In the genomic region with DNA sequence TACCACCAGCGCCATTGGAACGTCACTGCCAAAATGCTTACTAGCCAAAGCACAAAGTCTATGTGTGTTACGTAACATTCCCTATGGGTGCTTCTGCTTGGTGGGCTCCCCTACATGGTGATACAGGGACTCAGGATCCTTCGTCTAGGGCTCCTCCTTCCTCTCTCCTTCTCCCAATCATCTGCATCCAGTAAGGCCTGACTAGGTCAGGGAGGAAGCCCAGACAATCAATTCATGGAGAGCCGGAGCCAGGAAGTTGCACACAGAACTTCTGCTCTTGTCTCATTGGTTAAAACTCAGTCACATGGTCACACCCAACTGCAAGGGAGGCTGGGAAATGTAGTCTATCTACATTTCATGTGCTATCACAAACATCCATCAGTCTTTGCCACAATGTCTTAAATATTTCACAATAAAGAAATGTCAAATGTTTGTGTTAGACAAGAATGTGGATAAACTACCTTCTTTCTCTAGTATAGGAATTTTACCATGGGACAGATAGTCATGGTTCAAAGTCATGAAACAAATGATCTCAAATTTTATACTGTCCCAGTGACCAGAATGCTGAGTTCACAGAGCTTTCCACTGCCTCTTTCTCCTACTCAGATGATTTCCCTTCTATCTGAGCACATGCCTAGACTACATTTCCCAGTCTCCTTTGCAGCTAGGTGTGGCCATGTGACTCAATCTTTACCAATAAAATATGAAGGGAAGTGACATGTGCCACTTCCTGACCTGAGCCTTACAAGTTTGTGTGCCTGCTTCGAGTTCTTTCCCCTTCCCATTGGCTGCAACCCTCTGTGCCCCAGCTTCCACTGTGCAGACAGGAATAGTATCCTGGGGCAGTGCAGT, we compare ENCODE assay signal across 9 cellular contexts. TPM values are rescaled to one million over a fixed set of nuclear protein-coding genes. Genes with fewer than 3 reads are reported as not detected.
DNase-seq lines count a peak whose midpoint lies in the region; ATAC-seq, FAIRE-seq and TF ChIP-seq lines count a peak whose summit lies in the region.
"Had no signal": no experiment of that assay in that cellular context is flagged by ENCODE, and none has a peak within 500 bp of the region (broad histone marks: within the 10 kb centered on the region; RNA-seq: fewer than 3 reads in every experiment).

No MANE protein-coding gene starts in this region.

- H3K4me2 ChIP-seq in endothelial cell of umbilical vein (ENCODE audit: insufficient read depth, low read length): peak overlapping the region; percentile 8

- no TSS peak for BruUV-seq in endothelial cell of umbilical vein (replicated peaks; lab: Mats Ljungman, UMichigan)

- DNase-seq in NCI-H748 (lab: John Stamatoyannopoulos, UW; ENCODE audit: unreplicated experiment) (peak; percentile 19), NCI-H748 treated with DMSO at 0.1 percent for 48 hours (lab: John Stamatoyannopoulos, UW) (no peak), MG63 (peak; percentile 48), endothelial cell of umbilical vein (ENCODE audit: low read depth, low spot score) (peak; percentile 79), mucosa of gallbladder (ENCODE audit: low spot score) (peak; percentile 85), activated gamma-delta T cell (lab: John Stamatoyannopoulos, UW) (no peak)

- peaks cover 13% of the 10 kb centered on the region for H3K36me3 Mint-ChIP-seq in T-helper 1 cell treated with Interleukin-12 subunit alpha and Interleukin-12 subunit beta and Interleukin-4 antibody, amounts not matched to agents 30 μg/mL and 1 μg/mL, for 36 hours (ENCODE audit: low read depth)

- intact Hi-C loops in endothelial cell of umbilical vein (cut with micrococcal nuclease): loop anchor here (10.0 kb wide), 2 partner anchors 202 to 262 kb away; partner anchors contain the start of gene TTPAL

- H3K4me3 ChIP-seq in MG63: no peak overlapping the region
- no peak overlapping the region for H3K4me3 ChIP-seq in endothelial cell of umbilical vein (replicated peaks in 1 of 3; ENCODE audit: insufficient read depth in 1 of 3, low read depth in 1 of 3, low read length in 3 of 3)

- CTCF ChIA-PET in endothelial cell of umbilical vein (lab: Charles Lee): interaction anchor here (1.2 to 2.8 kb wide), 3 partner anchors 11 to 53 kb away, joined by 3 to 20 read pairs (median 3); no protein-coding TSS in a partner anchor

- peak overlapping the region; percentile 50 for H3K4me3 Mint-ChIP-seq in T-helper 1 cell treated with Interleukin-12 subunit alpha and Interleukin-12 subunit beta and Interleukin-4 antibody, amounts not matched to agents 30 μg/mL and 1 μg/mL, for 36 hours

- no peaks in the 10 kb centered on the region for H3K27me3 Mint-ChIP-seq in T-helper 1 cell treated with Interleukin-12 subunit alpha and Interleukin-12 subunit beta and Interleukin-4 antibody, amounts not matched to agents 30 μg/mL and 1 μg/mL, for 36 hours (ENCODE audit: low read depth)

- H4K20me1 ChIP-seq in endothelial cell of umbilical vein (replicated peaks; ENCODE audit: control insufficient read depth, extremely low read depth, insufficient read depth, low read length): no peaks in the 10 kb centered on the region

- no peak for ATAC-seq in GM18861 (IDR thresholded peaks at IDR 0.05; ENCODE audit: unreplicated experiment)

- POLR2A ChIA-PET in endothelial cell of umbilical vein (lab: Charles Lee): no interaction called here

- dilution Hi-C loops in endothelial cell of umbilical vein (cut with MboI; ENCODE audit: extremely low pct_ligation_motif_present, low sequenced_read_pairs): no loop called here

- FAIRE-seq in endothelial cell of umbilical vein (lab: Jason Lieb, UNC): peak; percentile 87

- TF ChIP-seq POLR2A in endothelial cell of umbilical vein (IDR thresholded peaks at IDR 0.05; ENCODE audit: low read depth, low read length): no peak

- H3K9me1 ChIP-seq in endothelial cell of umbilical vein (replicated peaks; ENCODE audit: control insufficient read depth, extremely low read depth, insufficient read depth, low read length): no peaks in the 10 kb centered on the region

- no peak overlapping the region for H3K27ac ChIP-seq in endothelial cell of umbilical vein (ENCODE audit: insufficient read depth, low read depth, low read length)

- H3K27ac Mint-ChIP-seq in T-helper 1 cell treated with Interleukin-12 subunit alpha and Interleukin-12 subunit beta and Interleukin-4 antibody, amounts not matched to agents 30 μg/mL and 1 μg/mL, for 36 hours: no peak overlapping the region

- H2AFZ ChIP-seq in endothelial cell of umbilical vein (ENCODE audit: low read depth, low read length): peak overlapping the region; percentile 91

- H3K9me3 ChIP-seq in MG63: peaks cover 6% of the 10 kb centered on the region; the same call in 1 of the 2 replicates
- no peaks in the 10 kb centered on the region for H3K9me3 ChIP-seq in endothelial cell of umbilical vein (replicated peaks; ENCODE audit: control insufficient read depth, insufficient read depth, low read length)

- H3K79me2 ChIP-seq in endothelial cell of umbilical vein (ENCODE audit: control insufficient read depth, insufficient read depth, low read length): no peaks in the 10 kb centered on the region

- H3K9ac ChIP-seq in endothelial cell of umbilical vein (replicated peaks; ENCODE audit: extremely low read depth, insufficient read depth, low read length): no peak overlapping the region

- no peak for TF ChIP-seq CTCF in endothelial cell of umbilical vein (IDR thresholded peaks at IDR 0.05; ENCODE audit: extremely low read depth in 1 of 2, insufficient read depth in 1 of 2, low read depth in 1 of 2, low read length in 2 of 2)

- no peaks in the 10 kb centered on the region for H3K36me3 ChIP-seq in MG63
- no peaks in the 10 kb centered on the region for H3K36me3 ChIP-seq in endothelial cell of umbilical vein (ENCODE audit: control insufficient read depth in 2 of 2, extremely low read depth in 1 of 2, insufficient read depth in 2 of 2, low read length in 2 of 2)

- peaks cover 28% of the 10 kb centered on the region for H3K4me1 Mint-ChIP-seq in T-helper 1 cell treated with Interleukin-12 subunit alpha and Interleukin-12 subunit beta and Interleukin-4 antibody, amounts not matched to agents 30 μg/mL and 1 μg/mL, for 36 hours (ENCODE audit: low read depth)

- peaks cover 11% of the 10 kb centered on the region for H3K9me3 Mint-ChIP-seq in T-helper 1 cell treated with Interleukin-12 subunit alpha and Interleukin-12 subunit beta and Interleukin-4 antibody, amounts not matched to agents 30 μg/mL and 1 μg/mL, for 36 hours

- H3K27me3 ChIP-seq in MG63: no peaks in the 10 kb centered on the region
- H3K27me3 ChIP-seq in endothelial cell of umbilical vein (ENCODE audit: control insufficient read depth in 2 of 2, insufficient read depth in 2 of 2, low read length in 2 of 2): peaks cover 0 to under 1% of the 10 kb centered on the region in 2 experiments

- H3K4me1 ChIP-seq in endothelial cell of umbilical vein (ENCODE audit: control insufficient read depth, extremely low read depth, insufficient read depth, low read length): no peaks in the 10 kb centered on the region

TF ChIP-seq in endothelial cell of umbilical vein, 7 proteins besides CTCF, POLR2A, EP300 and RAD21:
- TF ChIP-seq, protein P1, sequence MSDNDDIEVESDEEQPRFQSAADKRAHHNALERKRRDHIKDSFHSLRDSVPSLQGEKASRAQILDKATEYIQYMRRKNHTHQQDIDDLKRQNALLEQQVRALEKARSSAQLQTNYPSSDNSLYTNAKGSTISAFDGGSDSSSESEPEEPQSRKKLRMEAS (IDR thresholded peaks at IDR 0.05; ENCODE audit: insufficient read depth, insufficient read length): peak; percentile 77
- TF ChIP-seq MYC (IDR thresholded peaks at IDR 0.05; ENCODE audit: low read depth, low read length) (no peak), JUN (IDR thresholded peaks at IDR 0.05; ENCODE audit: borderline replicate concordance, insufficient read depth, insufficient read length, low read depth) (no peak), GATA2 (IDR thresholded peaks at IDR 0.05; ENCODE audit: insufficient read depth, insufficient read length, low read depth, low read length) (no peak)

RNA-seq across cellular contexts. Expression of gene KCNK15, which starts 9.3 kb away (rescaled TPM):
- not detected in 2 replicates for total RNA-seq in MG63 (2014; rRNA removed; shearing (Covaris generic); ENCODE audit: low replicate concordance)
- total RNA-seq in endothelial cell of umbilical vein: not detected in 2 replicates
- 0.05 and 0.06 TPM in 2 replicates for polyA plus RNA-seq in endothelial cell of umbilical vein
- polyA plus RNA-seq in endothelial cell of umbilical vein (2011; cell fraction: cytosol; rRNA removed): not detected in 2 replicates
- polyA plus RNA-seq in endothelial cell of umbilical vein (2011; cell fraction: nucleus; rRNA removed): not detected in 2 replicates
- not detected in 2 replicates for polyA plus RNA-seq in endothelial cell of umbilical vein (2012)
- not detected in 2 replicates for polyA minus RNA-seq in endothelial cell of umbilical vein
- 21.4 TPM for polyA minus RNA-seq in endothelial cell of umbilical vein (2011; cell fraction: cytosol; rRNA and poly(A)+ RNA removed)
- polyA minus RNA-seq in endothelial cell of umbilical vein (2011; cell fraction: nucleus; rRNA and poly(A)+ RNA removed): 0.14 TPM in 1 of 2 replicates, not detected in the other
- 14.2 TPM for total RNA-seq in mucosa of gallbladder
- total RNA-seq: temporal lobe had no signal

RNA-seq across cellular contexts. Expression of gene CCN5, which starts 21.2 kb away (rescaled TPM):
- 0.07 TPM in 1 of 2 replicates, not detected in the other for total RNA-seq in MG63 (2014; rRNA removed; shearing (Covaris generic); ENCODE audit: low replicate concordance)
- total RNA-seq in endothelial cell of umbilical vein (not detected in 2 replicates), mucosa of gallbladder (1.6 TPM)
- polyA plus RNA-seq in endothelial cell of umbilical vein: 0.03 and 0.14 TPM in 2 replicates
- 0.04 TPM in 1 of 2 replicates, not detected in the other for polyA plus RNA-seq in endothelial cell of umbilical vein (2011; cell fraction: cytosol; rRNA removed)
- 0.09 TPM in 1 of 2 replicates, not detected in the other for polyA plus RNA-seq in endothelial cell of umbilical vein (2011; cell fraction: nucleus; rRNA removed)
- not detected in 2 replicates for polyA plus RNA-seq in endothelial cell of umbilical vein (2012)
- polyA minus RNA-seq in endothelial cell of umbilical vein: 0.23 TPM in 1 of 2 replicates, not detected in the other
- 41.1 TPM for polyA minus RNA-seq in endothelial cell of umbilical vein (2011; cell fraction: cytosol; rRNA and poly(A)+ RNA removed)
- polyA minus RNA-seq in endothelial cell of umbilical vein (2011; cell fraction: nucleus; rRNA and poly(A)+ RNA removed): 0.96 and 2.1 TPM in 2 replicates
- total RNA-seq: temporal lobe had no signal

Comparison
In these comparisons a context has a peak if more than half of its experiments do, and no peak if none do; other contexts are left out.
1. DNase-seq: peak in NCI-H748 (single experiment), MG63 (single experiment), endothelial cell of umbilical vein (single experiment) and mucosa of gallbladder (single experiment); none in NCI-H748 treated with DMSO at 0.1 percent for 48 hours (single experiment) and activated gamma-delta T cell (single experiment).
2. RNA of gene KCNK15, which starts 9.3 kb away (total RNA-seq): 14.2 TPM in mucosa of gallbladder (single experiment); not detected in MG63 and not detected in endothelial cell of umbilical vein; every median in the first group is over 10 times any median in the second.